24 cellular contexts compared by ENCODE assay signal in genomic region chr3:52379610-52380009, GRCh38.
"Had no signal": no experiment of that assay in that cellular context is flagged by ENCODE, and none has a peak within 500 bp of the region (broad histone marks: within the 10 kb centered on the region; RNA-seq: fewer than 3 reads in every experiment).

No MANE protein-coding gene starts in this region.

- H3K4me3 ChIP-seq: esophagus muscularis mucosa, mucosa of descending colon, tibial nerve had no signal

- FAIRE-seq: kidney, urothelium cell line had no signal

- H3K27ac ChIP-seq: brain microvascular endothelial cell, esophagus muscularis mucosa, neutrophil, parathyroid adenoma, tibial nerve had no signal

- H3K9me3 Mint-ChIP-seq: activated CD4-positive, alpha-beta T cell treated with anti-CD3 and anti-CD28 coated beads, Interleukin-2, amount 10 ng/mL, durations not matched to agents 24 days and 14 days; activated CD8-positive, alpha-beta T cell treated with anti-CD3 and anti-CD28 coated beads for 36 hours; activated naive CD4-positive, alpha-beta T cell treated with anti-CD3 and anti-CD28 coated beads, Interleukin-2, amount 10 ng/mL, durations not matched to agents 7 days and 5 days; activated naive CD8-positive, alpha-beta T cell treated with anti-CD3 and anti-CD28 coated beads, Interleukin-2, amount 50 U/mL, for 24 hours; memory B cell; naive thymus-derived CD4-positive, alpha-beta T cell; stimulated activated naive B cell treated with anti-CD40 and anti-IgM and Interleukin-4, amounts not matched to agents 10 μg/mL and 1 μg/mL and 100 μg/mL, for 72 hours; T-cell had no signal

- H3K36me3 Mint-ChIP-seq: activated naive CD4-positive, alpha-beta T cell treated with anti-CD3 and anti-CD28 coated beads, Interleukin-2, amount 10 ng/mL, durations not matched to agents 7 days and 5 days had no signal

- DNase-seq: activated CD4-positive, alpha-beta T cell treated with anti-CD3 and anti-CD28 coated beads, Interleukin-2, amount 10 ng/mL, durations not matched to agents 24 days and 14 days; activated CD8-positive, alpha-beta T cell treated with anti-CD3 and anti-CD28 coated beads for 36 hours; activated effector memory CD4-positive, alpha-beta T cell treated with Interleukin-2 at 50 U/mL for 16 hours; activated naive CD4-positive, alpha-beta T cell treated with anti-CD3 and anti-CD28 coated beads, Interleukin-2, amount 10 ng/mL, durations not matched to agents 7 days and 5 days; activated naive CD8-positive, alpha-beta T cell treated with anti-CD3 and anti-CD28 coated beads, Interleukin-2, amount 50 U/mL, for 24 hours; activated T-cell treated with anti-CD3 and anti-CD28 coated beads, Interleukin-2, amount 50 U/mL, for 1 hour; brain microvascular endothelial cell; cortex of kidney; effector CD4-positive, alpha-beta T cell; kidney; mucosa of descending colon; naive thymus-derived CD4-positive, alpha-beta T cell; stimulated activated CD4-positive, alpha-beta T cell treated with anti-CD3 and anti-CD28 coated beads, Interleukin-4, amount 100 ng/mL, for 24 hours; stimulated activated naive B cell treated with anti-CD40 and anti-IgM and Interleukin-4, amounts not matched to agents 10 μg/mL and 1 μg/mL and 100 μg/mL, for 72 hours; T-cell; T-helper 9 cell had no signal

- H3K9me3 ChIP-seq: esophagus muscularis mucosa, mucosa of descending colon, neutrophil, tibial nerve had no signal

- H3K27me3 ChIP-seq: brain microvascular endothelial cell, esophagus muscularis mucosa, neutrophil, tibial nerve had no signal

- H2AFZ ChIP-seq: parathyroid adenoma had no signal

- H3K27me3 Mint-ChIP-seq: activated CD4-positive, alpha-beta T cell treated with anti-CD3 and anti-CD28 coated beads, Interleukin-2, amount 10 ng/mL, durations not matched to agents 24 days and 14 days; activated CD8-positive, alpha-beta T cell treated with anti-CD3 and anti-CD28 coated beads for 36 hours; activated naive CD4-positive, alpha-beta T cell treated with anti-CD3 and anti-CD28 coated beads, Interleukin-2, amount 10 ng/mL, durations not matched to agents 7 days and 5 days; activated naive CD8-positive, alpha-beta T cell treated with anti-CD3 and anti-CD28 coated beads, Interleukin-2, amount 50 U/mL, for 24 hours; memory B cell; naive thymus-derived CD4-positive, alpha-beta T cell; stimulated activated naive B cell treated with anti-CD40 and anti-IgM and Interleukin-4, amounts not matched to agents 10 μg/mL and 1 μg/mL and 100 μg/mL, for 72 hours; T-cell had no signal

- H3K79me2 ChIP-seq: parathyroid adenoma had no signal

- H3K27ac Mint-ChIP-seq: activated CD4-positive, alpha-beta T cell treated with anti-CD3 and anti-CD28 coated beads, Interleukin-2, amount 10 ng/mL, durations not matched to agents 24 days and 14 days; activated CD8-positive, alpha-beta T cell treated with anti-CD3 and anti-CD28 coated beads for 36 hours; activated naive CD4-positive, alpha-beta T cell treated with anti-CD3 and anti-CD28 coated beads, Interleukin-2, amount 10 ng/mL, durations not matched to agents 7 days and 5 days; memory B cell; stimulated activated naive B cell treated with anti-CD40 and anti-IgM and Interleukin-4, amounts not matched to agents 10 μg/mL and 1 μg/mL and 100 μg/mL, for 72 hours; T-cell had no signal

- H3K9ac ChIP-seq: parathyroid adenoma had no signal

- H3K4me1 ChIP-seq: esophagus muscularis mucosa, parathyroid adenoma, tibial nerve had no signal

- H3K36me3 ChIP-seq: brain microvascular endothelial cell had no signal

- H3K4me3 Mint-ChIP-seq: activated CD4-positive, alpha-beta T cell treated with anti-CD3 and anti-CD28 coated beads, Interleukin-2, amount 10 ng/mL, durations not matched to agents 24 days and 14 days; activated CD8-positive, alpha-beta T cell treated with anti-CD3 and anti-CD28 coated beads for 36 hours; activated naive CD4-positive, alpha-beta T cell treated with anti-CD3 and anti-CD28 coated beads, Interleukin-2, amount 10 ng/mL, durations not matched to agents 7 days and 5 days; activated naive CD8-positive, alpha-beta T cell treated with anti-CD3 and anti-CD28 coated beads, Interleukin-2, amount 50 U/mL, for 24 hours; memory B cell; naive thymus-derived CD4-positive, alpha-beta T cell; stimulated activated naive B cell treated with anti-CD40 and anti-IgM and Interleukin-4, amounts not matched to agents 10 μg/mL and 1 μg/mL and 100 μg/mL, for 72 hours; T-cell had no signal

- H3K4me1 Mint-ChIP-seq: activated CD4-positive, alpha-beta T cell treated with anti-CD3 and anti-CD28 coated beads, Interleukin-2, amount 10 ng/mL, durations not matched to agents 24 days and 14 days; activated naive CD4-positive, alpha-beta T cell treated with anti-CD3 and anti-CD28 coated beads, Interleukin-2, amount 10 ng/mL, durations not matched to agents 7 days and 5 days; activated naive CD8-positive, alpha-beta T cell treated with anti-CD3 and anti-CD28 coated beads, Interleukin-2, amount 50 U/mL, for 24 hours; T-cell had no signal

- ATAC-seq: activated CD8-positive, alpha-beta T cell treated with anti-CD3 and anti-CD28 coated beads for 36 hours; activated naive CD8-positive, alpha-beta T cell treated with anti-CD3 and anti-CD28 coated beads, Interleukin-2, amount 50 U/mL, for 24 hours; mucosa of descending colon; naive thymus-derived CD4-positive, alpha-beta T cell; sciatic nerve; SK-N-SH treated with all-trans-retinoic acid at 6 μM for 48 hours; stimulated activated naive B cell treated with anti-CD40 and anti-IgM and Interleukin-4, amounts not matched to agents 10 μg/mL and 1 μg/mL and 100 μg/mL, for 72 hours; T-cell had no signal
